ENCODE assay signal across 1 cellular context in the genomic region with DNA sequence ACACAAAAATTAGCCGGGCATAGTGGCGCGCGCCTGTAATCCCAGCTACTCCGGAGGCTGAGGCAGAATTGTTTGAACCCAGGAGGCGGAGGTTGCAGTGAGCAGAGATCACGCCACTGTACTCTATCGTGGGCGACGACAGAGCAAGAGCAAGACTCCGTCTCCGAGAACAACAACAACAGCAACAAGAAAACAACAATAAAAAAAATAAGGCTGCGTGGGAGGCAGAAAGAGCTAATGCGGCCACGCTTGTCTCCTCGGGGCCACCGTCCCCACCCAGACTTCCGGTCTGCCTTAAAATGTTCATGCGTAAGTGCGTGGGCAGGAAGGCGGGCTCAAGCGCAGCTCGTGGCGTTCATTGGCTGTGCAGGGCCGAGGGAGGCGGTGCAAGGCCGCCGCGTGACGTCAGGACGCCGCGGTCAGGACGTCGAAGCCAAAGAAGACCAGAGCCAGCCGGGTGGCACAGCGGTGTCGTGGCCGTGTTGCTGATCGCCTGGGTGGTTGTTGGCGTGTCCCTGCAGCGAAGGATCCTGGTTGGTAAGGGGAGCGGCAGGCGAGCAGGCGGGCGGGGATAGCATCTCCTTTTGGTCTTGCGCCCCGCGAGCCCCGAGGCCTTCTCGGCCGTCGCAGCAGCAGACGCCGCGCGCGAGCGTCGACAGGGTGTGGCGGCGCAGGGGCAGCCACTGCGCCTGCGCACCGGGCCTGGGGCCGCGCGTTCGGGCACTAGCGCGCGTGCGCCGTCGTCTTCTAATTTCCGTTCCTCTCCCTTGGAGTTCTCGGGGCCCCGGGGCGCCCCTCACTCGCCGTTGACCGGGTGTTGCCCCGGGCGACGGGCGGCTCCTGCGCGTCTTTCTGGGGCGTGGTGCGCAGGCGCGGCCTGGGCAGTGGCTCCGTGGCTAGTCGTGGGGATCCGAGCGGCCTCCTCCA.
A peak's percentile ranks its signal among the peaks of the same experiment; 100 is the strongest.
TF ChIP-seq lines count a peak whose summit lies in the region.

A gene (plus strand): TSS at position 426 of the 927 bp plus-strand sequence. CDS start 2,146 bp downstream, outside the sequence.

TF ChIP-seq in HepG2, 621 proteins besides CTCF, POLR2A, EP300 and RAD21 (continued from another document and continues in another):
- TF ChIP-seq TBX2 (CRISPR knock-in tag; IDR thresholded peaks at IDR 0.05; ENCODE audit: borderline replicate concordance) (peak; percentile 77; the same call in 1 of the 2 replicates), NONO (IDR thresholded peaks at IDR 0.05) (no peak), NONO (CRISPR knock-in tag; conservative IDR thresholded peaks at IDR 0.05) (peak; percentile 90), XRCC5 (optimal IDR thresholded peaks at IDR 0.05; ENCODE audit: low read length) (no peak), ARNT (IDR thresholded peaks at IDR 0.05) (no peak), TP53 (CRISPR knock-in tag; conservative IDR thresholded peaks at IDR 0.05) (no peak; the same call in 1 of the 2 replicates), KDM3A (CRISPR knock-in tag; IDR thresholded peaks at IDR 0.05; ENCODE audit: low read depth) (0 out of 2 replicates have a peak, but pooled peaks have one; percentile 39), NR2F2 (IDR thresholded peaks at IDR 0.05; ENCODE audit: borderline replicate concordance, low read depth) (no peak), ZNF501 (CRISPR knock-in tag; IDR thresholded peaks at IDR 0.05) (no peak; the same call in none of the 2 replicates), ZBTB38 (CRISPR knock-in tag; IDR thresholded peaks at IDR 0.05) (peak; percentile 79; the same call in 1 of the 2 replicates), RARA (CRISPR knock-in tag; IDR thresholded peaks at IDR 0.05) (no peak), CCDC6 (CRISPR knock-in tag; IDR thresholded peaks at IDR 0.05) (peak; percentile 78; the same call in 1 of the 2 replicates), IKZF4 (CRISPR knock-in tag; IDR thresholded peaks at IDR 0.05; ENCODE audit: borderline replicate concordance, low read depth, not compliant biosample characterization) (peak; percentile 78), ZNF792 (CRISPR knock-in tag; IDR thresholded peaks at IDR 0.05) (peak; percentile 77; the same call in 1 of the 2 replicates), ZNF329 (CRISPR knock-in tag; IDR thresholded peaks at IDR 0.05; ENCODE audit: low read depth) (peak; percentile 38; the same call in 1 of the 2 replicates), XBP1 (CRISPR knock-in tag; IDR thresholded peaks at IDR 0.05) (no peak), ZNF841 (CRISPR knock-in tag; IDR thresholded peaks at IDR 0.05; ENCODE audit: borderline replicate concordance) (no peak), ZNF124 (CRISPR knock-in tag; IDR thresholded peaks at IDR 0.05) (no peak), NR1H2 (CRISPR knock-in tag; IDR thresholded peaks at IDR 0.05; ENCODE audit: borderline replicate concordance, low read depth) (peak; percentile 53; the same call in 1 of the 2 replicates), ZFP41 (CRISPR knock-in tag; IDR thresholded peaks at IDR 0.05; ENCODE audit: borderline replicate concordance) (no peak; the same call in 1 of the 2 replicates), ZNF382 (CRISPR knock-in tag; IDR thresholded peaks at IDR 0.05; ENCODE audit: borderline replicate concordance) (no peak), ZNF451 (CRISPR knock-in tag; IDR thresholded peaks at IDR 0.05) (peak; percentile 76; the same call in 1 of the 2 replicates), ZNF839 (CRISPR knock-in tag; IDR thresholded peaks at IDR 0.05; ENCODE audit: borderline replicate concordance) (no peak), RFXANK (CRISPR knock-in tag; IDR thresholded peaks at IDR 0.05) (peak; percentile 70; the same call in 1 of the 2 replicates), RFX1 (IDR thresholded peaks at IDR 0.05) (peak; percentile 76), TEAD2 (CRISPR knock-in tag; IDR thresholded peaks at IDR 0.05) (no peak), ZNF75D (CRISPR knock-in tag; IDR thresholded peaks at IDR 0.05; ENCODE audit: borderline replicate concordance) (no peak), GATAD1 (CRISPR knock-in tag; IDR thresholded peaks at IDR 0.05) (peak; percentile 92), GATAD2A (CRISPR knock-in tag; IDR thresholded peaks at IDR 0.05) (peak; percentile 59; the same call in 1 of the 2 replicates)
- TF ChIP-seq, protein P1, sequence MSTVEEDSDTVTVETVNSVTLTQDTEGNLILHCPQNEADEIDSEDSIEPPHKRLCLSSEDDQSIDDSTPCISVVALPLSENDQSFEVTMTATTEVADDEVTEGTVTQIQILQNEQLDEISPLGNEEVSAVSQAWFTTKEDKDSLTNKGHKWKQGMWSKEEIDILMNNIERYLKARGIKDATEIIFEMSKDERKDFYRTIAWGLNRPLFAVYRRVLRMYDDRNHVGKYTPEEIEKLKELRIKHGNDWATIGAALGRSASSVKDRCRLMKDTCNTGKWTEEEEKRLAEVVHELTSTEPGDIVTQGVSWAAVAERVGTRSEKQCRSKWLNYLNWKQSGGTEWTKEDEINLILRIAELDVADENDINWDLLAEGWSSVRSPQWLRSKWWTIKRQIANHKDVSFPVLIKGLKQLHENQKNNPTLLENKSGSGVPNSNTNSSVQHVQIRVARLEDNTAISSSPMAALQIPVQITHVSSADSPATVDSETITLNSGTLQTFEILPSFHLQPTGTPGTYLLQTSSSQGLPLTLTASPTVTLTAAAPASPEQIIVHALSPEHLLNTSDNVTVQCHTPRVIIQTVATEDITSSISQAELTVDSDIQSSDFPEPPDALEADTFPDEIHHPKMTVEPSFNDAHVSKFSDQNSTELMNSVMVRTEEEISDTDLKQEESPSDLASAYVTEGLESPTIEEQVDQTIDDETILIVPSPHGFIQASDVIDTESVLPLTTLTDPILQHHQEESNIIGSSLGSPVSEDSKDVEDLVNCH (CRISPR knock-in tag; IDR thresholded peaks at IDR 0.05) = 0 out of 2 replicates have a peak, but pooled peaks have one; percentile 39
- TF ChIP-seq, protein P2, sequence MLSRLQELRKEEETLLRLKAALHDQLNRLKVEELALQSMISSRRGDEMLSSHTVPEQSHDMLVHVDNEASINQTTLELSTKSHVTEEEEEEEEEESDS (CRISPR knock-in tag; IDR thresholded peaks at IDR 0.05; ENCODE audit: borderline replicate concordance) = no peak
- TF ChIP-seq, protein P3, sequence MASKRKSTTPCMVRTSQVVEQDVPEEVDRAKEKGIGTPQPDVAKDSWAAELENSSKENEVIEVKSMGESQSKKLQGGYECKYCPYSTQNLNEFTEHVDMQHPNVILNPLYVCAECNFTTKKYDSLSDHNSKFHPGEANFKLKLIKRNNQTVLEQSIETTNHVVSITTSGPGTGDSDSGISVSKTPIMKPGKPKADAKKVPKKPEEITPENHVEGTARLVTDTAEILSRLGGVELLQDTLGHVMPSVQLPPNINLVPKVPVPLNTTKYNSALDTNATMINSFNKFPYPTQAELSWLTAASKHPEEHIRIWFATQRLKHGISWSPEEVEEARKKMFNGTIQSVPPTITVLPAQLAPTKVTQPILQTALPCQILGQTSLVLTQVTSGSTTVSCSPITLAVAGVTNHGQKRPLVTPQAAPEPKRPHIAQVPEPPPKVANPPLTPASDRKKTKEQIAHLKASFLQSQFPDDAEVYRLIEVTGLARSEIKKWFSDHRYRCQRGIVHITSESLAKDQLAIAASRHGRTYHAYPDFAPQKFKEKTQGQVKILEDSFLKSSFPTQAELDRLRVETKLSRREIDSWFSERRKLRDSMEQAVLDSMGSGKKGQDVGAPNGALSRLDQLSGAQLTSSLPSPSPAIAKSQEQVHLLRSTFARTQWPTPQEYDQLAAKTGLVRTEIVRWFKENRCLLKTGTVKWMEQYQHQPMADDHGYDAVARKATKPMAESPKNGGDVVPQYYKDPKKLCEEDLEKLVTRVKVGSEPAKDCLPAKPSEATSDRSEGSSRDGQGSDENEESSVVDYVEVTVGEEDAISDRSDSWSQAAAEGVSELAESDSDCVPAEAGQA (IDR thresholded peaks at IDR 0.05; ENCODE audit: low read depth) = peak; percentile 88; the same call in 1 of the 2 replicates
- TF ChIP-seq, protein P3 (CRISPR knock-in tag; IDR thresholded peaks at IDR 0.05; ENCODE audit: borderline replicate concordance) = 0 out of 2 replicates have a peak, but pooled peaks have one; percentile 48
- TF ChIP-seq, protein P4, sequence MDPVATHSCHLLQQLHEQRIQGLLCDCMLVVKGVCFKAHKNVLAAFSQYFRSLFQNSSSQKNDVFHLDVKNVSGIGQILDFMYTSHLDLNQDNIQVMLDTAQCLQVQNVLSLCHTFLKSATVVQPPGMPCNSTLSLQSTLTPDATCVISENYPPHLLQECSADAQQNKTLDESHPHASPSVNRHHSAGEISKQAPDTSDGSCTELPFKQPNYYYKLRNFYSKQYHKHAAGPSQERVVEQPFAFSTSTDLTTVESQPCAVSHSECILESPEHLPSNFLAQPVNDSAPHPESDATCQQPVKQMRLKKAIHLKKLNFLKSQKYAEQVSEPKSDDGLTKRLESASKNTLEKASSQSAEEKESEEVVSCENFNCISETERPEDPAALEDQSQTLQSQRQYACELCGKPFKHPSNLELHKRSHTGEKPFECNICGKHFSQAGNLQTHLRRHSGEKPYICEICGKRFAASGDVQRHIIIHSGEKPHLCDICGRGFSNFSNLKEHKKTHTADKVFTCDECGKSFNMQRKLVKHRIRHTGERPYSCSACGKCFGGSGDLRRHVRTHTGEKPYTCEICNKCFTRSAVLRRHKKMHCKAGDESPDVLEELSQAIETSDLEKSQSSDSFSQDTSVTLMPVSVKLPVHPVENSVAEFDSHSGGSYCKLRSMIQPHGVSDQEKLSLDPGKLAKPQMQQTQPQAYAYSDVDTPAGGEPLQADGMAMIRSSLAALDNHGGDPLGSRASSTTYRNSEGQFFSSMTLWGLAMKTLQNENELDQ (CRISPR knock-in tag; IDR thresholded peaks at IDR 0.05; ENCODE audit: borderline replicate concordance) = 0 out of 2 replicates have a peak, but pooled peaks have one; percentile 29
- TF ChIP-seq, protein P5, sequence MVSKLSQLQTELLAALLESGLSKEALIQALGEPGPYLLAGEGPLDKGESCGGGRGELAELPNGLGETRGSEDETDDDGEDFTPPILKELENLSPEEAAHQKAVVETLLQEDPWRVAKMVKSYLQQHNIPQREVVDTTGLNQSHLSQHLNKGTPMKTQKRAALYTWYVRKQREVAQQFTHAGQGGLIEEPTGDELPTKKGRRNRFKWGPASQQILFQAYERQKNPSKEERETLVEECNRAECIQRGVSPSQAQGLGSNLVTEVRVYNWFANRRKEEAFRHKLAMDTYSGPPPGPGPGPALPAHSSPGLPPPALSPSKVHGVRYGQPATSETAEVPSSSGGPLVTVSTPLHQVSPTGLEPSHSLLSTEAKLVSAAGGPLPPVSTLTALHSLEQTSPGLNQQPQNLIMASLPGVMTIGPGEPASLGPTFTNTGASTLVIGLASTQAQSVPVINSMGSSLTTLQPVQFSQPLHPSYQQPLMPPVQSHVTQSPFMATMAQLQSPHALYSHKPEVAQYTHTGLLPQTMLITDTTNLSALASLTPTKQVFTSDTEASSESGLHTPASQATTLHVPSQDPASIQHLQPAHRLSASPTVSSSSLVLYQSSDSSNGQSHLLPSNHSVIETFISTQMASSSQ (IDR thresholded peaks at IDR 0.05; ENCODE audit: low read depth) = no peak
- TF ChIP-seq, protein P5 (CRISPR knock-in tag; IDR thresholded peaks at IDR 0.05; ENCODE audit: borderline replicate concordance) = peak; percentile 53; the same call in 1 of the 2 replicates
- TF ChIP-seq, protein P6, sequence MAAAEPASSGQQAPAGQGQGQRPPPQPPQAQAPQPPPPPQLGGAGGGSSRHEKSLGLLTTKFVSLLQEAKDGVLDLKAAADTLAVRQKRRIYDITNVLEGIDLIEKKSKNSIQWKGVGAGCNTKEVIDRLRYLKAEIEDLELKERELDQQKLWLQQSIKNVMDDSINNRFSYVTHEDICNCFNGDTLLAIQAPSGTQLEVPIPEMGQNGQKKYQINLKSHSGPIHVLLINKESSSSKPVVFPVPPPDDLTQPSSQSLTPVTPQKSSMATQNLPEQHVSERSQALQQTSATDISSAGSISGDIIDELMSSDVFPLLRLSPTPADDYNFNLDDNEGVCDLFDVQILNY (CRISPR knock-in tag; conservative IDR thresholded peaks at IDR 0.05) = peak; percentile 16; the same call in 1 of the 2 replicates
- TF ChIP-seq, protein P7, sequence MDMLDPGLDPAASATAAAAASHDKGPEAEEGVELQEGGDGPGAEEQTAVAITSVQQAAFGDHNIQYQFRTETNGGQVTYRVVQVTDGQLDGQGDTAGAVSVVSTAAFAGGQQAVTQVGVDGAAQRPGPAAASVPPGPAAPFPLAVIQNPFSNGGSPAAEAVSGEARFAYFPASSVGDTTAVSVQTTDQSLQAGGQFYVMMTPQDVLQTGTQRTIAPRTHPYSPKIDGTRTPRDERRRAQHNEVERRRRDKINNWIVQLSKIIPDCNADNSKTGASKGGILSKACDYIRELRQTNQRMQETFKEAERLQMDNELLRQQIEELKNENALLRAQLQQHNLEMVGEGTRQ (IDR thresholded peaks at IDR 0.05; ENCODE audit: low read depth, low read length) = no peak
- TF ChIP-seq, protein P7 (CRISPR knock-in tag; IDR thresholded peaks at IDR 0.05; ENCODE audit: borderline replicate concordance) = peak; percentile 64; the same call in 1 of the 2 replicates
